Comparison of ENCODE assay signal across 1 cellular context in the genomic region with DNA sequence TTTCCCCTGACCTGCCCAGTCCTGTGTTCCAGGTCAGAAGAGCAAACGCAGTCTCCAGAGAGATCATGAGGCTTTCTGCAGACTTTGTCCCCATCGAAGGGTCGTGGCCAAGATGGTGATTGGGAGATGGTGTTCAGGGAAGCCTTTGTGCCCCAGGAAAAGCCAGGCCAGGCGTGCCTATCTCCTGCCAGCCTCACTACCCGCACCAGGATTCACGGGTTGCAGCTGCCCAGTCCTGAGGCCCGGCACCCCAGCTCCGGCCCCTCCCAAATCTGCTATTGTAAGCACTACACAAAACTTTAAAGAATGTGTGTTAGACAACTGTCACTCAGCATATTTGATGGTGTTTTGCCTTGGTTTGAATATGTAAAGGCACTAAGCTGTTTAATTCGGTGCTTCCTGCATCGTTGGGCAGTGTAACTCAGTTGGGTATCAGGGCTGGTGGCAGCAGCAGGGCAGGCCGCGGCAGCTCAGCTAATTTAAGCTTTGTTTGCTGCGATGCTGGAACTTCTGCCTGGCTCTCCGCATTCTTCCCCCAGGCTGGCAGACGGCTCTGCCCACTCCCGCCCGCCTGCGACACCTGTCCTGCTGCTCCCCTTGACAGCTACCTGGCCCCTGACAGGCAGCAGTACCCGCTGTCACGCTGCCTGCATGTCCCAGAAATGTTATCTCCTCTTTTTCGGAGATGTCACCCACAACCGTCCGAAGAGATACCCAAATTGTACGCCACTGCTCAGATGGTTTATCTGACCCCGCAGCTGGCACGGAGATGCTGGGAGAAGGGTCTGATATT.
TF ChIP-seq lines count a peak whose summit lies in the region.

No MANE protein-coding gene starts in this region.

TF ChIP-seq in SK-N-SH, 30 proteins besides CTCF, POLR2A, EP300 and RAD21 (continued from another document):
- TF ChIP-seq, protein P1, sequence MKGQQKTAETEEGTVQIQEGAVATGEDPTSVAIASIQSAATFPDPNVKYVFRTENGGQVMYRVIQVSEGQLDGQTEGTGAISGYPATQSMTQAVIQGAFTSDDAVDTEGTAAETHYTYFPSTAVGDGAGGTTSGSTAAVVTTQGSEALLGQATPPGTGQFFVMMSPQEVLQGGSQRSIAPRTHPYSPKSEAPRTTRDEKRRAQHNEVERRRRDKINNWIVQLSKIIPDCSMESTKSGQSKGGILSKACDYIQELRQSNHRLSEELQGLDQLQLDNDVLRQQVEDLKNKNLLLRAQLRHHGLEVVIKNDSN (IDR thresholded peaks at IDR 0.05; ENCODE audit: borderline replicate concordance, low read depth): no peak
- TF ChIP-seq YY1 (IDR thresholded peaks at IDR 0.05; ENCODE audit: low read depth) (no peak), SIN3A (IDR thresholded peaks at IDR 0.05; ENCODE audit: borderline replicate concordance, low read depth, low read length) (no peak), CHD2 (IDR thresholded peaks at IDR 0.05; ENCODE audit: low read length, partially characterized antibody) (no peak), USF2 (IDR thresholded peaks at IDR 0.05; ENCODE audit: borderline replicate concordance, low read depth, low read length) (no peak), NFIC (IDR thresholded peaks at IDR 0.05; ENCODE audit: borderline replicate concordance) (no peak), JUND (IDR thresholded peaks at IDR 0.05) (no peak), ELF1 (IDR thresholded peaks at IDR 0.05) (no peak), FOSL2 (IDR thresholded peaks at IDR 0.05; ENCODE audit: borderline replicate concordance, low read depth) (no peak), NRF1 (IDR thresholded peaks at IDR 0.05; ENCODE audit: low read depth, low read length) (no peak), PBX3 (IDR thresholded peaks at IDR 0.05) (no peak)
TF ChIP-seq in SK-N-SH: peak in this region for 0.
